16 cellular contexts compared by ENCODE assay signal in the genomic region with DNA sequence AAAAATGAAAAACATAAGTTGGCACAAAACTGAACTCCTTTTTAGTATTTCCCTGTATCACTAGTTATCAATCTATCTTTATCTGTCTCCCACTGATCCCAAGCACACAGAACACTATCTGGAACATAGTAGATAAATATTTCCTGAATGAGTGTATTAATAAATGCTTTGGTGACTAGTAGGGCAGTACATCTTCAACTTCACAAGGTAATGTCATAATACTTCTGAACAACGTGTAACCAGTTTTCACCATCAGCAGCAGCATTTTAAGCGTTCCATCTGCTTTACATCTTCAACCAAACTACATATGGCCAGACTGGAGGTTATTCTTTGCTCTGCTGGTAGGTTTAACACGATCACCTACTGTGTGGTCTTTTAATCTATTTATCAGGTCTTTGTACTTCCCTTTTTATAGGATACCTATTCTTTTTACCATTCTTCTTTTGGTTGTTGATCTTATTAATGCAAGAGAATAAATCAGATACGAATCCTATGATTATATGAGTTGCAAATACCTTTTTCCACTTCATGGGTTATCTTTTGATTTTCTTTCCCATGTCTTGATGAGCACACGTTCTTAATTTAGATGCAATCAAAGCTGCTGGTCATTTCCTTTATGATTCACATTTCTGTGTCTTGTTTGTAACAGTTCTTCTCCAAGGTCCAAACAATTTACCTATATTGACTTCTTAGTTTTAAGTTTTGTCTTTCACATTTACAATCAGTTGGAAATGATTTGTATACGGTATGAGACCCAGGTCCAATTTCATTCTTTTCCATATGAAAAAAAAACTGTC. TPM values are rescaled to one million over a fixed set of nuclear protein-coding genes. Genes with fewer than 3 reads are reported as not detected.
DNase-seq lines count a peak whose midpoint lies in the region; ATAC-seq and TF ChIP-seq lines count a peak whose summit lies in the region.
"Had no signal": no experiment of that assay in that cellular context is flagged by ENCODE, and none has a peak within 500 bp of the region (broad histone marks: within the 10 kb centered on the region; RNA-seq: fewer than 3 reads in every experiment).

No MANE protein-coding gene starts in this region.

- H3K4me1 Mint-ChIP-seq in brain (peaks cover 35% of the 10 kb centered on the region), memory B cell (peaks cover 41% of the 10 kb centered on the region)
- peaks cover 24 to 90% (median 75%) of the 10 kb centered on the region in 7 donors for H3K4me1 Mint-ChIP-seq in naive thymus-derived CD4-positive, alpha-beta T cell

- no peaks in the 10 kb centered on the region for H3K36me3 ChIP-seq in ACC112 (ENCODE audit: insufficient read depth, low read length)
- no peaks in the 10 kb centered on the region for H3K36me3 ChIP-seq in naive thymus-derived CD4-positive, alpha-beta T cell (ENCODE audit: control insufficient read depth in 2 of 3, insufficient read depth in 3 of 3, low read length in 3 of 3)

- peak overlapping the region; percentile 52 for H3K27ac ChIP-seq in ACC112 (ENCODE audit: low read depth, low read length)
- H3K27ac ChIP-seq in naive thymus-derived CD4-positive, alpha-beta T cell (ENCODE audit: low read depth, low read length), result no peak overlapping the region
- H3K27ac ChIP-seq: testis had no signal

- no peak for ATAC-seq in memory B cell (ENCODE audit: low read depth)
- ATAC-seq in naive thymus-derived CD4-positive, alpha-beta T cell, result no peak
- ATAC-seq: activated naive CD4-positive, alpha-beta T cell treated with anti-CD3 and anti-CD28 coated beads, Interleukin-2, amount 50 U/mL, for 72 hours had no signal

- H3K79me2 ChIP-seq in ACC112 (ENCODE audit: control insufficient read depth, insufficient read depth, low read length, unreplicated experiment), result peaks cover 96% of the 10 kb centered on the region

- H3K36me3 Mint-ChIP-seq in brain, result peaks cover 56% of the 10 kb centered on the region
- H3K36me3 Mint-ChIP-seq in memory B cell, result peaks cover 17% of the 10 kb centered on the region
- peaks cover 0 to 24% (median 10%) of the 10 kb centered on the region in 5 donors for H3K36me3 Mint-ChIP-seq in naive thymus-derived CD4-positive, alpha-beta T cell

- H3K27ac Mint-ChIP-seq in brain (peak overlapping the region in 3 of 5 experiments; percentile 23 to 93 (median 28)), memory B cell (peak overlapping the region; percentile 67)
- H3K27ac Mint-ChIP-seq in naive thymus-derived CD4-positive, alpha-beta T cell, result peak overlapping the region in 2 of 9 donors; percentile 13 to 48
- H3K27ac Mint-ChIP-seq: activated naive CD4-positive, alpha-beta T cell treated with anti-CD3 and anti-CD28 coated beads, Interleukin-2, amount 50 U/mL, for 72 hours had no signal

- intact Hi-C loops in naive thymus-derived CD4-positive, alpha-beta T cell (cut with micrococcal nuclease), result no loop called here

- no peak for TF ChIP-seq CTCF in brain (conservative IDR thresholded peaks at IDR 0.05)

- CTCF ChIA-PET in naive thymus-derived CD4-positive, alpha-beta T cell (lab: Charles Lee), result no interaction called here

- no peaks in the 10 kb centered on the region for H3K9me3 ChIP-seq in naive thymus-derived CD4-positive, alpha-beta T cell (ENCODE audit: control insufficient read depth in 2 of 3, low read length in 3 of 3)
- H3K9me3 ChIP-seq: testis had no signal

- no peak overlapping the region for H3K4me3 ChIP-seq in ACC112 (ENCODE audit: low read depth, low read length)
- H3K4me3 ChIP-seq in naive thymus-derived CD4-positive, alpha-beta T cell (ENCODE audit: low read length), result no peak overlapping the region
- H3K4me3 ChIP-seq: lung, testis had no signal

- POLR2A ChIA-PET in naive thymus-derived CD4-positive, alpha-beta T cell (lab: Charles Lee), result interaction anchor here (3.7 kb wide), 1 partner anchor 16 kb away, joined by 18 read pairs; a partner anchor contains a TSS

- H3K27me3 Mint-ChIP-seq in brain (no peaks in the 10 kb centered on the region), memory B cell (no peaks in the 10 kb centered on the region)
- H3K27me3 Mint-ChIP-seq in naive thymus-derived CD4-positive, alpha-beta T cell, result no peaks in the 10 kb centered on the region

- no peak overlapping the region for H2AFZ ChIP-seq in ACC112 (ENCODE audit: low read length, unreplicated experiment)

- no peak overlapping the region for H3K4me3 Mint-ChIP-seq in brain
- H3K4me3 Mint-ChIP-seq in memory B cell, result no peak overlapping the region
- peak overlapping the region in 2 of 10 donors; percentile 11 to 40 for H3K4me3 Mint-ChIP-seq in naive thymus-derived CD4-positive, alpha-beta T cell

- H3K27me3 ChIP-seq in ACC112 (ENCODE audit: insufficient read depth, low read length), result no peaks in the 10 kb centered on the region
- H3K27me3 ChIP-seq in naive thymus-derived CD4-positive, alpha-beta T cell (ENCODE audit: control insufficient read depth in 2 of 2, insufficient read depth in 2 of 2, low read length in 2 of 2), result no peaks in the 10 kb centered on the region
- H3K27me3 ChIP-seq: testis had no signal

- peaks cover 18% of the 10 kb centered on the region for H3K4me1 ChIP-seq in ACC112 (ENCODE audit: control insufficient read depth, insufficient read depth, low read length, unreplicated experiment)
- H3K4me1 ChIP-seq in naive thymus-derived CD4-positive, alpha-beta T cell (ENCODE audit: control insufficient read depth in 2 of 2, insufficient read depth in 2 of 2, low read length in 2 of 2), result peaks cover 7 to 11% of the 10 kb centered on the region in 2 donors

- DNase-seq in EL, result peak; percentile 63
- no peak for DNase-seq in memory B cell (ENCODE audit: low spot score in 2 of 2)
- DNase-seq in NCI-H1092 treated with DMSO at 0.1 percent for 48 hours (lab: John Stamatoyannopoulos, UW), result no peak
- DNase-seq in stimulated activated CD4-positive, alpha-beta T cell treated with anti-CD3 and anti-CD28 coated beads, Interleukin-4, amount 100 ng/mL, for 4 hours, result no peak
- no peak for DNase-seq in SW480 (ENCODE audit: low spot score)
- no peak for DNase-seq in naive thymus-derived CD4-positive, alpha-beta T cell
- DNase-seq: activated CD4-positive, alpha-beta T cell treated with anti-CD3 and anti-CD28 coated beads for 1 hour; activated CD8-positive, alpha-beta memory T cell treated with anti-CD3 and anti-CD28 coated beads, Interleukin-2, amount 50 U/mL, for 48 hours; cerebellar nuclear complex; NCI-H2029; NCI-H524; testis had no signal

- H3K9me3 Mint-ChIP-seq in brain (no peaks in the 10 kb centered on the region), memory B cell (no peaks in the 10 kb centered on the region)
- no peaks in the 10 kb centered on the region for H3K9me3 Mint-ChIP-seq in naive thymus-derived CD4-positive, alpha-beta T cell

RNA-seq across cellular contexts. Expression of a gene that starts 16.3 kb away (rescaled TPM):
- polyA plus RNA-seq in brain (ENCODE audit: insufficient read depth, low read depth, low replicate concordance), result 38.6 TPM
- total RNA-seq in naive thymus-derived CD4-positive, alpha-beta T cell, result 100 to 1,000 TPM; 110 to 180 (median 122) TPM
- polyA plus RNA-seq in naive thymus-derived CD4-positive, alpha-beta T cell, result 100 to 1,000 TPM; 104 to 109 TPM

RNA-seq across cellular contexts. Expression of a gene that starts 17.9 kb away (rescaled TPM):
- 23.2 TPM for polyA plus RNA-seq in brain (ENCODE audit: insufficient read depth, low read depth, low replicate concordance)
- 10 to 100 TPM; 12.7 to 26.1 (median 20.1) TPM for total RNA-seq in naive thymus-derived CD4-positive, alpha-beta T cell
- 10 to 100 TPM; 54.8 to 65.2 TPM for polyA plus RNA-seq in naive thymus-derived CD4-positive, alpha-beta T cell

RNA-seq across cellular contexts. Expression of a gene that starts 46.2 kb away (rescaled TPM):
- 0.10 TPM for polyA plus RNA-seq in brain (ENCODE audit: insufficient read depth, low read depth, low replicate concordance)
- total RNA-seq in naive thymus-derived CD4-positive, alpha-beta T cell, result 1 to 10 TPM; 5.0 to 9.6 (median 5.5) TPM
- under 1 TPM in 1 of 2 donors, not detected in 1; 0.18 TPM for polyA plus RNA-seq in naive thymus-derived CD4-positive, alpha-beta T cell
